1 cellular context compared by ENCODE assay signal in genomic region chr2:203853271-203853670, GRCh38.
TF ChIP-seq lines count a peak whose summit lies in the region.

No MANE protein-coding gene starts in this region.

TF ChIP-seq in GM23338, 12 proteins besides CTCF, POLR2A, EP300 and RAD21:
- no peak for TF ChIP-seq EZH2phosphoT487 (IDR thresholded peaks at IDR 0.05; ENCODE audit: unreplicated experiment)
- no peak for TF ChIP-seq ZNF331 (CRISPR knock-in tag; IDR thresholded peaks at IDR 0.05; ENCODE audit: low read depth)
- TF ChIP-seq EZH2 (IDR thresholded peaks at IDR 0.05; ENCODE audit: low read depth, unreplicated experiment): no peak
- TF ChIP-seq REST (IDR thresholded peaks at IDR 0.05; ENCODE audit: unreplicated experiment): no peak
- TF ChIP-seq NANOG (IDR thresholded peaks at IDR 0.05; ENCODE audit: borderline replicate concordance): no peak
- TF ChIP-seq CREB1 (CRISPR knock-in tag; IDR thresholded peaks at IDR 0.05; ENCODE audit: low read depth): no peak
- no peak for TF ChIP-seq ZNF114 (CRISPR knock-in tag; IDR thresholded peaks at IDR 0.05)
- no peak for TF ChIP-seq ETS1 (IDR thresholded peaks at IDR 0.05)
- TF ChIP-seq JUNB (IDR thresholded peaks at IDR 0.05; ENCODE audit: unreplicated experiment): no peak
- no peak for TF ChIP-seq ZNF462 (CRISPR knock-in tag; IDR thresholded peaks at IDR 0.05)
- TF ChIP-seq POLR2AphosphoS5 (IDR thresholded peaks at IDR 0.05; ENCODE audit: low read depth): no peak
- no peak for TF ChIP-seq STAT1 (IDR thresholded peaks at IDR 0.05; ENCODE audit: unreplicated experiment)
TF ChIP-seq in GM23338: peak in this region for 0.
